ENCODE assay signal across 30 cellular contexts in genomic region chr5:74616236-74617146, GRCh38. TPM values are rescaled to one million over a fixed set of nuclear protein-coding genes. Genes with fewer than 3 reads are reported as not detected.
A peak's percentile ranks its signal among the peaks of the same experiment; 100 is the strongest.
DNase-seq lines count a peak whose midpoint lies in the region; ATAC-seq and TF ChIP-seq lines count a peak whose summit lies in the region.
"Had no signal": no experiment of that assay in that cellular context is flagged by ENCODE, and none has a peak within 500 bp of the region (broad histone marks: within the 10 kb centered on the region; RNA-seq: fewer than 3 reads in every experiment).

No MANE protein-coding gene starts in this region.

- H3K27ac ChIP-seq in right lobe of liver, result no peak overlapping the region
- H3K27ac ChIP-seq: BLaER1, epithelial cell of prostate, heart left ventricle, left lung, prostate gland, SJSA1, suprapubic skin, vagina had no signal

- peaks cover 0 to 5% (median 2%) of the 10 kb centered on the region in 5 experiments for H3K9me3 Mint-ChIP-seq in brain
- no peaks in the 10 kb centered on the region for H3K9me3 Mint-ChIP-seq in stimulated activated naive CD8-positive, alpha-beta T cell treated with anti-CD3 and anti-CD28 coated beads, Interleukin-15, amount 100 ng/mL, for 72 hours
- H3K9me3 Mint-ChIP-seq: activated naive CD4-positive, alpha-beta T cell treated with anti-CD3 and anti-CD28 coated beads, Interleukin-2, amount 10 ng/mL, durations not matched to agents 7 days and 5 days; natural killer cell; stimulated activated memory B cell treated with anti-CD40 and anti-IgM and Interleukin-4, amounts not matched to agents 10 μg/mL and 1 μg/mL and 100 μg/mL, for 72 hours; T-helper 1 cell treated with Interleukin-12 subunit alpha and Interleukin-12 subunit beta and Interleukin-4 antibody, amounts not matched to agents 30 μg/mL and 1 μg/mL, for 36 hours had no signal

- no peaks in the 10 kb centered on the region for H3K27me3 ChIP-seq in right lobe of liver
- H3K27me3 ChIP-seq: BLaER1, left lung, SJSA1, suprapubic skin, vagina had no signal

- DNase-seq in NCI-H82 (lab: John Stamatoyannopoulos, UW), result peak; percentile 75
- DNase-seq in right lobe of liver, result no peak
- DNase-seq in posterior vena cava (ENCODE audit: low spot score), result peak; percentile 64
- no peak for DNase-seq in stimulated activated naive CD8-positive, alpha-beta T cell treated with anti-CD3 and anti-CD28 coated beads, Interleukin-15, amount 100 ng/mL, for 72 hours
- DNase-seq in NK-92 treated with Interleukin-12 subunit alpha and Interleukin-12 subunit beta, amount 100 ng/mL, for 24 hours (lab: John Stamatoyannopoulos, UW), result no peak
- DNase-seq: activated CD4-positive, alpha-beta T cell treated with anti-CD3 and anti-CD28 coated beads for 48 hours; activated naive CD4-positive, alpha-beta T cell treated with anti-CD3 and anti-CD28 coated beads, Interleukin-2, amount 10 ng/mL, durations not matched to agents 7 days and 5 days; COR-L47; DMS79 treated with DMSO at 0.1 percent for 48 hours; heart left ventricle; Karpas-422; MV-4-11; natural killer cell; NCI-H1694 treated with DMSO at 0.1 percent for 48 hours; NCI-H2171; NCI-H524 treated with DMSO at 0.1 percent for 48 hours; stimulated activated CD4-positive, alpha-beta T cell treated with anti-CD3 and anti-CD28 coated beads, Interleukin-2, amount 100 ng/mL, for 48 hours had no signal

- peaks cover 4% of the 10 kb centered on the region for H3K27me3 Mint-ChIP-seq in brain
- H3K27me3 Mint-ChIP-seq in stimulated activated naive CD8-positive, alpha-beta T cell treated with anti-CD3 and anti-CD28 coated beads, Interleukin-15, amount 100 ng/mL, for 72 hours, result peaks cover 50% of the 10 kb centered on the region

- no peak overlapping the region for H3K4me3 Mint-ChIP-seq in brain
- H3K4me3 Mint-ChIP-seq in stimulated activated naive CD8-positive, alpha-beta T cell treated with anti-CD3 and anti-CD28 coated beads, Interleukin-15, amount 100 ng/mL, for 72 hours, result no peak overlapping the region
- H3K4me3 Mint-ChIP-seq: activated naive CD4-positive, alpha-beta T cell treated with anti-CD3 and anti-CD28 coated beads, Interleukin-2, amount 10 ng/mL, durations not matched to agents 7 days and 5 days; natural killer cell; stimulated activated memory B cell treated with anti-CD40 and anti-IgM and Interleukin-4, amounts not matched to agents 10 μg/mL and 1 μg/mL and 100 μg/mL, for 72 hours; T-helper 1 cell treated with Interleukin-12 subunit alpha and Interleukin-12 subunit beta and Interleukin-4 antibody, amounts not matched to agents 30 μg/mL and 1 μg/mL, for 36 hours had no signal

- ATAC-seq in right lobe of liver, result peak in 3 of 4 donors; percentile 21 to 50 (median 33)
- no peak for ATAC-seq in stimulated activated naive CD8-positive, alpha-beta T cell treated with anti-CD3 and anti-CD28 coated beads, Interleukin-15, amount 100 ng/mL, for 72 hours
- ATAC-seq in GM18909 (IDR thresholded peaks at IDR 0.05; ENCODE audit: poor library complexity, unreplicated experiment), result no peak
- ATAC-seq in HG02852 (IDR thresholded peaks at IDR 0.05; ENCODE audit: unreplicated experiment), result no peak
- ATAC-seq: left lung; natural killer cell; stimulated activated memory B cell treated with anti-CD40 and anti-IgM and Interleukin-4, amounts not matched to agents 10 μg/mL and 1 μg/mL and 100 μg/mL, for 72 hours had no signal

- H3K27ac Mint-ChIP-seq in brain, result peak overlapping the region in 3 of 5 experiments; percentile 50 to 90 (median 75)
- H3K27ac Mint-ChIP-seq in stimulated activated naive CD8-positive, alpha-beta T cell treated with anti-CD3 and anti-CD28 coated beads, Interleukin-15, amount 100 ng/mL, for 72 hours, result no peak overlapping the region
- H3K27ac Mint-ChIP-seq: activated naive CD4-positive, alpha-beta T cell treated with anti-CD3 and anti-CD28 coated beads, Interleukin-2, amount 10 ng/mL, durations not matched to agents 7 days and 5 days; natural killer cell; stimulated activated memory B cell treated with anti-CD40 and anti-IgM and Interleukin-4, amounts not matched to agents 10 μg/mL and 1 μg/mL and 100 μg/mL, for 72 hours; T-helper 1 cell treated with Interleukin-12 subunit alpha and Interleukin-12 subunit beta and Interleukin-4 antibody, amounts not matched to agents 30 μg/mL and 1 μg/mL, for 36 hours had no signal

- H3K4me1 Mint-ChIP-seq in brain, result peaks cover 44% of the 10 kb centered on the region
- H3K4me1 Mint-ChIP-seq in stimulated activated naive CD8-positive, alpha-beta T cell treated with anti-CD3 and anti-CD28 coated beads, Interleukin-15, amount 100 ng/mL, for 72 hours, result no peaks in the 10 kb centered on the region
- H3K4me1 Mint-ChIP-seq: activated naive CD4-positive, alpha-beta T cell treated with anti-CD3 and anti-CD28 coated beads, Interleukin-2, amount 10 ng/mL, durations not matched to agents 7 days and 5 days; stimulated activated memory B cell treated with anti-CD40 and anti-IgM and Interleukin-4, amounts not matched to agents 10 μg/mL and 1 μg/mL and 100 μg/mL, for 72 hours had no signal

- H3K36me3 Mint-ChIP-seq in brain, result no peaks in the 10 kb centered on the region
- H3K36me3 Mint-ChIP-seq: activated naive CD4-positive, alpha-beta T cell treated with anti-CD3 and anti-CD28 coated beads, Interleukin-2, amount 10 ng/mL, durations not matched to agents 7 days and 5 days; natural killer cell; stimulated activated memory B cell treated with anti-CD40 and anti-IgM and Interleukin-4, amounts not matched to agents 10 μg/mL and 1 μg/mL and 100 μg/mL, for 72 hours had no signal

- H3K4me3 ChIP-seq in right lobe of liver, result no peak overlapping the region
- H3K4me3 ChIP-seq: BLaER1, HAP-1, heart left ventricle, left lung, prostate gland, SJSA1, suprapubic skin, vagina had no signal

- intact Hi-C loops in right lobe of liver (cut with DNase I), result no loop called here
- intact Hi-C loops in posterior vena cava (cut with DNase I), result no loop called here

- WGBS in right lobe of liver (ENCODE audit: insufficient coverage, low coverage, low lambda C conversion rate, missing lambda C conversion rate), result 82% methylated on average over 11 of the region's 23 CpGs

- H3K36me3 ChIP-seq in right lobe of liver, result no peaks in the 10 kb centered on the region
- H3K36me3 ChIP-seq: BLaER1, HAP-1, heart left ventricle, left lung, prostate gland, SJSA1, suprapubic skin, vagina had no signal

- no peak for TF ChIP-seq POLR2A in right lobe of liver (IDR thresholded peaks at IDR 0.05)

- H3K4me1 ChIP-seq in right lobe of liver, result peaks cover 0 to 8% (median 0%) of the 10 kb centered on the region in 4 donors
- H3K4me1 ChIP-seq: BLaER1, heart left ventricle, left lung, prostate gland, SJSA1, suprapubic skin, vagina had no signal

- TF ChIP-seq CTCF in brain (conservative IDR thresholded peaks at IDR 0.05) (no peak), right lobe of liver (IDR thresholded peaks at IDR 0.05) (no peak)

- H3K9me3 ChIP-seq in right lobe of liver, result no peaks in the 10 kb centered on the region
- H3K9me3 ChIP-seq: BLaER1, HAP-1, heart left ventricle, left lung, prostate gland, SJSA1, suprapubic skin, vagina had no signal

RNA-seq across cellular contexts. Expression of gene ENC1, which starts 24.0 kb away (rescaled TPM):
- 156 TPM for polyA plus RNA-seq in brain (ENCODE audit: insufficient read depth, low read depth, low replicate concordance)
- total RNA-seq in right lobe of liver (1 to 10 TPM; 4.5 to 6.8 (median 5.5) TPM), posterior vena cava (10 to 100 TPM; 12.4 to 12.7 TPM)

Comparison
In these comparisons a context has a peak if more than half of its experiments do, and no peak if none do; other contexts are left out.
1. DNase-seq: peak in NCI-H82 (single experiment) and posterior vena cava (single experiment); none in right lobe of liver (0 of 3), stimulated activated naive CD8-positive, alpha-beta T cell treated with anti-CD3 and anti-CD28 coated beads, Interleukin-15, amount 100 ng/mL, for 72 hours (0 of 2) and NK-92 treated with Interleukin-12 subunit alpha and Interleukin-12 subunit beta, amount 100 ng/mL, for 24 hours (single experiment).
2. H3K27ac Mint-ChIP-seq: peak in brain (3 of 5); none in stimulated activated naive CD8-positive, alpha-beta T cell treated with anti-CD3 and anti-CD28 coated beads, Interleukin-15, amount 100 ng/mL, for 72 hours (0 of 2).
3. ATAC-seq: peak in right lobe of liver (3 of 4); none in stimulated activated naive CD8-positive, alpha-beta T cell treated with anti-CD3 and anti-CD28 coated beads, Interleukin-15, amount 100 ng/mL, for 72 hours (single experiment), GM18909 (single experiment) and HG02852 (single experiment).